ENCODE assay signal across 31 cellular contexts in the genomic region with DNA sequence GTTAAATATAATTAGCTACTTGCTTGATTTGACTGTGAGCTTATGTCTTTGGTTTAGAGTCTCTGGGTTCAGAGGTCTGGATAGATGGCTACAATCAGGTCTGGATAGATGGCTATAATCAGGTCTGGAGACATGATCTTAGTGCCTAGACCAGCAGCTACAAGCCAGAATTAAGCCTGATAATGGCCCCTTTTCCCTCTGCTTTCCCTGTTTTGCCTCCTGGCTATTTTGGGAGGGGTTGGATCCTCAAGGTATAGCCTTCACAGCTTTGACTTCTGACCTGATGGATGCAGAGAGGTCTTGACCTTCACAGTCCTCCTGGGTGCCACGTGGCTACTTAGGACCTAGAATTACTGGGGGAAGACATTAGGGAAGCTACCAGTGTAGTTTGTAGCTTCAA.
"Had no signal": no experiment of that assay in that cellular context is flagged by ENCODE, and none has a peak within 500 bp of the region (broad histone marks: within the 10 kb centered on the region; RNA-seq: fewer than 3 reads in every experiment).

No MANE protein-coding gene starts in this region.

- ATAC-seq: natural killer cell; psoas muscle; right cardiac atrium; sciatic nerve; stimulated activated memory B cell treated with anti-CD40 and anti-IgM and Interleukin-4, amounts not matched to agents 10 μg/mL and 1 μg/mL and 100 μg/mL, for 72 hours; stimulated activated naive CD8-positive, alpha-beta T cell treated with anti-CD3 and anti-CD28 coated beads, Interleukin-15, amount 100 ng/mL, for 72 hours; stimulated activated naive CD8-positive, alpha-beta T cell treated with anti-CD3 and anti-CD28 coated beads, Interleukin-15, Interleukin-2, amounts not matched to agents 100 U/mL and 50 U/mL, for 24 hours; upper lobe of right lung had no signal

- H3K79me2 ChIP-seq: parathyroid adenoma had no signal

- H3K4me1 Mint-ChIP-seq: natural killer cell; neural progenitor cell; stimulated activated memory B cell treated with anti-CD40 and anti-IgM and Interleukin-4, amounts not matched to agents 10 μg/mL and 1 μg/mL and 100 μg/mL, for 72 hours; stimulated activated naive CD8-positive, alpha-beta T cell treated with anti-CD3 and anti-CD28 coated beads, Interleukin-15, amount 100 ng/mL, for 72 hours had no signal

- H3K27ac Mint-ChIP-seq: natural killer cell; nephron; neural progenitor cell; progenitor cell of endocrine pancreas; stimulated activated memory B cell treated with anti-CD40 and anti-IgM and Interleukin-4, amounts not matched to agents 10 μg/mL and 1 μg/mL and 100 μg/mL, for 72 hours; stimulated activated naive CD8-positive, alpha-beta T cell treated with anti-CD3 and anti-CD28 coated beads, Interleukin-15, amount 100 ng/mL, for 72 hours; type B pancreatic cell had no signal

- H3K4me3 ChIP-seq: neural progenitor cell, ovary, psoas muscle, skin epidermis, smooth muscle cell, spleen, suprapubic skin, testis, tibial artery, transverse colon, upper lobe of right lung, uterus had no signal

- H3K36me3 Mint-ChIP-seq: neural progenitor cell; stimulated activated memory B cell treated with anti-CD40 and anti-IgM and Interleukin-4, amounts not matched to agents 10 μg/mL and 1 μg/mL and 100 μg/mL, for 72 hours; type B pancreatic cell had no signal

- H3K27me3 Mint-ChIP-seq: progenitor cell of endocrine pancreas; stimulated activated memory B cell treated with anti-CD40 and anti-IgM and Interleukin-4, amounts not matched to agents 10 μg/mL and 1 μg/mL and 100 μg/mL, for 72 hours; stimulated activated naive CD8-positive, alpha-beta T cell treated with anti-CD3 and anti-CD28 coated beads, Interleukin-15, amount 100 ng/mL, for 72 hours had no signal

- H3K9me3 Mint-ChIP-seq: type B pancreatic cell had no signal

- H3K27ac ChIP-seq: neural progenitor cell, ovary, parathyroid adenoma, psoas muscle, skin epidermis, spleen, suprapubic skin, testis, tibial artery, transverse colon, upper lobe of right lung, uterus had no signal

- H3K27me3 ChIP-seq: neural progenitor cell, ovary, spleen, suprapubic skin, testis, tibial artery, transverse colon, upper lobe of right lung, uterus had no signal

- H3K4me1 ChIP-seq: neural progenitor cell, parathyroid adenoma, psoas muscle, spleen, suprapubic skin, testis, tibial artery, transverse colon, upper lobe of right lung, uterus had no signal

- H3K4me2 ChIP-seq: neural progenitor cell, smooth muscle cell had no signal

- DNase-seq: natural killer cell; occipital lobe; ovary; posterior cingulate gyrus; psoas muscle; right cardiac atrium; spleen; stimulated activated CD4-positive, alpha-beta T cell treated with anti-CD3 and anti-CD28 coated beads, Interleukin-12 subunit alpha, Interleukin-12 subunit beta, amount 100 ng/mL, for 4 hours; stimulated activated CD4-positive, alpha-beta T cell treated with anti-CD3 and anti-CD28 coated beads, Interleukin-1b, Interleukin-23, amount 100 ng/mL, for 48 hours; stimulated activated CD4-positive, alpha-beta T cell treated with anti-CD3 and anti-CD28 coated beads, Interleukin-4, amount 100 ng/mL, for 1 hour; stimulated activated CD4-positive, alpha-beta T cell treated with anti-CD3 and anti-CD28 coated beads, Interleukin-4, amount 100 ng/mL, for 4 hours; stimulated activated CD8-positive, alpha-beta memory T cell treated with anti-CD3 and anti-CD28 coated beads, Interleukin-4, amount 100 ng/mL, for 48 hours; stimulated activated naive CD4-positive, alpha-beta T cell; stimulated activated naive CD8-positive, alpha-beta T cell treated with anti-CD3 and anti-CD28 coated beads, Interleukin-15, amount 100 ng/mL, for 72 hours; stimulated activated naive CD8-positive, alpha-beta T cell treated with anti-CD3 and anti-CD28 coated beads, Interleukin-15, Interleukin-2, amounts not matched to agents 100 U/mL and 50 U/mL, for 24 hours; substantia nigra; testis; tibial artery; transverse colon; upper lobe of right lung; uterus had no signal

- H2AFZ ChIP-seq: neural progenitor cell, parathyroid adenoma had no signal

- H3K36me3 ChIP-seq: neural progenitor cell, ovary, spleen, suprapubic skin, tibial artery, transverse colon, upper lobe of right lung, uterus had no signal

- H3K9me3 ChIP-seq: ovary, psoas muscle, suprapubic skin, testis, tibial artery, transverse colon, upper lobe of right lung, uterus had no signal

- H3K9ac ChIP-seq: neural progenitor cell, parathyroid adenoma had no signal

- H3K4me3 Mint-ChIP-seq: natural killer cell; nephron; neural progenitor cell; stimulated activated memory B cell treated with anti-CD40 and anti-IgM and Interleukin-4, amounts not matched to agents 10 μg/mL and 1 μg/mL and 100 μg/mL, for 72 hours; stimulated activated naive CD8-positive, alpha-beta T cell treated with anti-CD3 and anti-CD28 coated beads, Interleukin-15, amount 100 ng/mL, for 72 hours; type B pancreatic cell had no signal
